Comparison of ENCODE assay signal across 8 cellular contexts in the genomic region with DNA sequence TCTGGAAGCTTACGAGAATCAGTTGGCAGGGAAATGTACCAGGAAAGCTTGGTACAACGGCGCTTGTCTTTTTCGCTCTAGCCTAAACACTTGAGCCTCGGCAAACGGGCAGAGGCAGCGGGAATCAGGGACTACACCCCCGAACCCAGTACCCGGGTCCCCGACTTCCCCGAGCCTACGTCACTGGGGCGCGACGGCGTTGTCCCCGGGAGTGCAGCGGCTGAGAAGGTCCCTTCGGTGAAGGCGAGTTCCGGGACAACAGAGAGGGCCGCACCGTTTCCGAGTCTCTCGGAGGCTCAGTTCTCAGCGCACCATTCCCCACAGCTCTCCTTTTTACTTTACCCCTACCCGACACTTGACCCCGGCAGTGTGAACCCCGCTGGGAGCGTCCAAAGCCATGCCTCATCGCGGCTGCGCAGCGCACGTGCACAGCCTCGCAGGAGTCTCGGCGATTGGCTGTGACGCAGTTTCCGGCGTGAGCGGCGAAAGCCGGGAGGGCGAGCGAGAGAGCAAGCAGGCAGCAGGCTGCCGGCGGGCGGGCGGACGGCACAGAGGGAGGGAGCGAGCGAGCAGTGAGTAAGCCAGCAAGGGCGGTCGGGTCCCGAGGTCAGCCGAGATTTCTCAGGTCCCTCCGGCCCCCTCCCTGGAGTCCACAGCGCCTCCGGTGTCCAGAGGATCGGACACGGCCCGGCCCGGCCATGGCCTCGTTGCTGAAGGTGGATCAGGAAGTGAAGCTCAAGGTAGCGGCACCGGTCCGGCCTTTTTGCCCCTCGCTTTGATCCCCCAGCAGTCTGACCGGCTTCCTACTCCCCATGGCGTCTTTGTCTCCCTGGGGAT. TPM values are rescaled to one million over a fixed set of nuclear protein-coding genes. Genes with fewer than 3 reads are reported as not detected.
DNase-seq lines count a peak whose midpoint lies in the region; ATAC-seq and TF ChIP-seq lines count a peak whose summit lies in the region.

TSS of gene PSME3 (plus strand) at position 464 of the 837 bp plus-strand sequence. CDS start at position 699, 235 bp downstream.

- in situ Hi-C loops in transverse colon (cut with MboI; ENCODE audit: low pct_ligation_motif_present in 1 of 4, low pct_unique_long_range_greater_than_20kb in 1 of 4, low sequenced_read_pairs in 3 of 4) = loop anchor here in 2 of 4 donors (25.0 kb wide), 2 partner anchors 104 to 479 kb away; no protein-coding TSS in a partner anchor

- peak; percentile 96 for TF ChIP-seq POLR2A in transverse colon (IDR thresholded peaks at IDR 0.05)

- H3K27me3 ChIP-seq in cardiac muscle cell = peaks cover 2% of the 10 kb centered on the region
- H3K27me3 ChIP-seq in transverse colon = no peaks in the 10 kb centered on the region

- H3K4me3 ChIP-seq in GM12864 (ENCODE audit: low read depth, low read length) = peak within 1 kb of the TSS; percentile 79
- peak within 1 kb of the TSS; percentile 54 for H3K4me3 ChIP-seq in cardiac muscle cell
- H3K4me3 ChIP-seq in transverse colon = peak within 1 kb of the TSS; percentile 86 to 94 (median 88)

- H3K27ac ChIP-seq in cardiac muscle cell (peak within 1 kb of the TSS; percentile 78), transverse colon (peak within 1 kb of the TSS; percentile 83 to 91 (median 90))

- H3K9me3 ChIP-seq in cardiac muscle cell (ENCODE audit: low read depth) (no peaks in the 10 kb centered on the region), transverse colon (no peaks in the 10 kb centered on the region)

- H3K36me3 Mint-ChIP-seq in activated naive CD8-positive, alpha-beta T cell treated with anti-CD3 and anti-CD28 coated beads, Interleukin-2, amount 50 U/mL, for 24 hours (ENCODE audit: low read depth) = peaks cover 33% of the 10 kb centered on the region

- TF ChIP-seq CTCF in GM12864 (IDR thresholded peaks at IDR 0.05; ENCODE audit: low read depth, low read length, missing control alignments) = no peak
- TF ChIP-seq CTCF in cardiac muscle cell (IDR thresholded peaks at IDR 0.05; ENCODE audit: low read depth, low read length) = no peak
- no peak for TF ChIP-seq CTCF in transverse colon (IDR thresholded peaks at IDR 0.05)

- peak within 1 kb of the TSS; percentile 99 for H3K27ac Mint-ChIP-seq in activated naive CD8-positive, alpha-beta T cell treated with anti-CD3 and anti-CD28 coated beads, Interleukin-2, amount 50 U/mL, for 24 hours

- H3K4me3 Mint-ChIP-seq in activated naive CD8-positive, alpha-beta T cell treated with anti-CD3 and anti-CD28 coated beads, Interleukin-2, amount 50 U/mL, for 24 hours = peak within 1 kb of the TSS; percentile 96

- peak; percentile 80 for ATAC-seq in HG02623 (IDR thresholded peaks at IDR 0.05; ENCODE audit: unreplicated experiment)
- peak; percentile 93 for ATAC-seq in activated naive CD8-positive, alpha-beta T cell treated with anti-CD3 and anti-CD28 coated beads, Interleukin-2, amount 50 U/mL, for 24 hours

- intact Hi-C loops in transverse colon (cut with DNase I; ENCODE audit: low total_unique reads) = no loop called here

- DNase-seq in GM12864 (ENCODE audit: low read depth) (peak; percentile 60), NCI-H1105 treated with DMSO at 0.1 percent for 48 hours (lab: John Stamatoyannopoulos, UW) (peak; percentile 70), SW480 (ENCODE audit: low spot score) (peak; percentile 86), cardiac muscle cell (ENCODE audit: low read depth in 1 of 2, low spot score in 1 of 2) (peak; percentile 90 to 94), pons (ENCODE audit: low spot score) (peak; percentile 85), transverse colon (peak; percentile 93)
- DNase-seq in activated naive CD8-positive, alpha-beta T cell treated with anti-CD3 and anti-CD28 coated beads, Interleukin-2, amount 50 U/mL, for 24 hours = peak; percentile 92

- peaks cover 10% of the 10 kb centered on the region for H3K4me1 ChIP-seq in cardiac muscle cell (ENCODE audit: low read depth)
- H3K4me1 ChIP-seq in transverse colon = peaks cover 0 to 18% (median 15%) of the 10 kb centered on the region in 4 donors

- H3K4me1 Mint-ChIP-seq in activated naive CD8-positive, alpha-beta T cell treated with anti-CD3 and anti-CD28 coated beads, Interleukin-2, amount 50 U/mL, for 24 hours = peaks cover 31% of the 10 kb centered on the region

- H3K9me3 Mint-ChIP-seq in activated naive CD8-positive, alpha-beta T cell treated with anti-CD3 and anti-CD28 coated beads, Interleukin-2, amount 50 U/mL, for 24 hours = no peaks in the 10 kb centered on the region

- no peaks in the 10 kb centered on the region for H3K27me3 Mint-ChIP-seq in activated naive CD8-positive, alpha-beta T cell treated with anti-CD3 and anti-CD28 coated beads, Interleukin-2, amount 50 U/mL, for 24 hours

- WGBS in transverse colon (ENCODE audit: low coverage in 1 of 2), 2 donors = 0% methylated on average over 66 of the region's 71 CpGs; no CpG with 5 or more reads in 1 of the 2 donors

- H3K36me3 ChIP-seq in cardiac muscle cell (peaks cover 11% of the 10 kb centered on the region), transverse colon (peaks cover 0 to 14% (median 6%) of the 10 kb centered on the region in 4 donors)

- TF ChIP-seq EP300 in transverse colon (IDR thresholded peaks at IDR 0.05; ENCODE audit: low read depth) = no peak

RNA-seq across cellular contexts. Expression of gene PSME3, which starts in this region (rescaled TPM):
- 59.4 and 72.3 TPM in 2 replicates for total RNA-seq in cardiac muscle cell
- 77.0 and 104 TPM in 2 replicates for polyA plus RNA-seq in cardiac muscle cell
- total RNA-seq in transverse colon = 100 to 1,000 TPM in 1 of 4 donors, 10 to 100 TPM in 3; 37.0 to 131 (median 60.4) TPM

Comparison
In these comparisons a context has a peak if more than half of its experiments do, and no peak if none do; other contexts are left out.
1. Peak in every context shown above with its lines: DNase-seq, ATAC-seq, H3K4me3 ChIP-seq and H3K27ac ChIP-seq.